28 cellular contexts compared by ENCODE assay signal in genomic region chr16:88078111-88078775, GRCh38.
DNase-seq lines count a peak whose midpoint lies in the region; ATAC-seq, FAIRE-seq and TF ChIP-seq lines count a peak whose summit lies in the region.
"Had no signal": no experiment of that assay in that cellular context is flagged by ENCODE, and none has a peak within 500 bp of the region (broad histone marks: within the 10 kb centered on the region; RNA-seq: fewer than 3 reads in every experiment).

No MANE protein-coding gene starts in this region.

- TF ChIP-seq EP300 in HepG2 (IDR thresholded peaks at IDR 0.05; ENCODE audit: low read depth in 2 of 2, low read length in 2 of 2) (no peak), HepG2 (CRISPR knock-in tag; IDR thresholded peaks at IDR 0.05; ENCODE audit: borderline replicate concordance) (no peak)

- H3K27me3 Mint-ChIP-seq in natural killer cell (ENCODE audit: low read depth in 2 of 2) = no peaks in the 10 kb centered on the region
- H3K27me3 Mint-ChIP-seq: memory B cell; stimulated activated naive CD8-positive, alpha-beta T cell treated with anti-CD3 and anti-CD28 coated beads, Interleukin-15, Interleukin-2, amounts not matched to agents 100 ng/mL and 50 ng/mL, for 24 hours had no signal

- WGBS in right lobe of liver (ENCODE audit: insufficient coverage, low coverage, low lambda C conversion rate, missing lambda C conversion rate) = 92% methylated on average over 7 of the region's 17 CpGs
- 96% methylated on average over 16 of the region's 17 CpGs for WGBS in HepG2 (ENCODE audit: low lambda C conversion rate)
- no CpG with 5 or more reads among the region's 17 CpGs for WGBS in neuronal stem cell (ENCODE audit: extremely low coverage in 2 of 2, insufficient read length in 2 of 2, insufficient replicate concordance in 1 of 2), 2 donors
- 93 to 97% (median 96%) methylated on average over 17 of the region's 17 CpGs for WGBS in small intestine, 3 donors

- peaks cover 6% of the 10 kb centered on the region for H3K79me1 ChIP-seq in neuronal stem cell (ENCODE audit: low read depth, low read length)

- H3K9me3 ChIP-seq in right lobe of liver (no peaks in the 10 kb centered on the region), HepG2 (ENCODE audit: low read length) (no peaks in the 10 kb centered on the region), neuronal stem cell (replicated peaks in 1 of 2; ENCODE audit: control insufficient read depth in 2 of 2, insufficient read depth in 1 of 2, low read depth in 1 of 2, low read length in 2 of 2) (peaks cover 2 to 8% of the 10 kb centered on the region in 2 donors), small intestine (ENCODE audit: control insufficient read depth, low read depth) (no peaks in the 10 kb centered on the region)
- H3K9me3 ChIP-seq: adrenal gland, BE2C, HAP-1, vagina had no signal

- TF ChIP-seq CTCF in right lobe of liver (IDR thresholded peaks at IDR 0.05) (no peak), HepG2 (CRISPR knock-in tag; IDR thresholded peaks at IDR 0.05) (no peak), natural killer cell (IDR thresholded peaks at IDR 0.05) (no peak)

- H3K9me3 Mint-ChIP-seq in natural killer cell = no peaks in the 10 kb centered on the region
- H3K9me3 Mint-ChIP-seq: memory B cell; stimulated activated naive CD8-positive, alpha-beta T cell treated with anti-CD3 and anti-CD28 coated beads, Interleukin-15, Interleukin-2, amounts not matched to agents 100 ng/mL and 50 ng/mL, for 24 hours had no signal

- H3K27ac Mint-ChIP-seq in natural killer cell = no peak overlapping the region
- H3K27ac Mint-ChIP-seq: memory B cell; stimulated activated naive CD8-positive, alpha-beta T cell treated with anti-CD3 and anti-CD28 coated beads, Interleukin-15, Interleukin-2, amounts not matched to agents 100 ng/mL and 50 ng/mL, for 24 hours; WTC11 had no signal

- H3K23ac ChIP-seq in neuronal stem cell (ENCODE audit: low read depth, low read length, poor library complexity) = peak overlapping the region; percentile 34

- H3K27me3 ChIP-seq in right lobe of liver (no peaks in the 10 kb centered on the region), HepG2 (ENCODE audit: control insufficient read depth in 1 of 2, insufficient read depth in 2 of 2, low read length in 2 of 2) (no peaks in the 10 kb centered on the region), neuronal stem cell (ENCODE audit: control insufficient read depth in 3 of 3, insufficient read depth in 3 of 3, low read depth in 1 of 3, low read length in 3 of 3) (no peaks in the 10 kb centered on the region), small intestine (ENCODE audit: control insufficient read depth in 2 of 2, insufficient read depth in 2 of 2, low read length in 2 of 2) (no peaks in the 10 kb centered on the region)
- H3K27me3 ChIP-seq: adrenal gland, BE2C, vagina had no signal

- H4K20me1 ChIP-seq in HepG2 (ENCODE audit: insufficient read depth, low read length) = no peaks in the 10 kb centered on the region

- H3K4me1 Mint-ChIP-seq in natural killer cell = no peaks in the 10 kb centered on the region
- H3K4me1 Mint-ChIP-seq: memory B cell, WTC11 had no signal

- H2BK12ac ChIP-seq in neuronal stem cell (ENCODE audit: low read length) = no peak overlapping the region

- no peak overlapping the region for H2AK5ac ChIP-seq in neuronal stem cell (ENCODE audit: low read depth, low read length)

- H3K4me2 ChIP-seq in HepG2 (ENCODE audit: low read depth, low read length) = no peak overlapping the region
- no peak overlapping the region for H3K4me2 ChIP-seq in neuronal stem cell (ENCODE audit: insufficient read depth, low read length, poor library complexity, severe bottlenecking)

- H3K36me3 ChIP-seq in right lobe of liver = peaks cover 0 to 4% (median 0%) of the 10 kb centered on the region in 4 donors
- peaks cover 5 to 16% of the 10 kb centered on the region in 2 experiments; a peak in 3 of 5 replicates for H3K36me3 ChIP-seq in HepG2 (replicated peaks in 1 of 2; ENCODE audit: control insufficient read depth in 1 of 2, insufficient read depth in 2 of 2, low read length in 2 of 2)
- H3K36me3 ChIP-seq in neuronal stem cell (replicated peaks in 1 of 2; ENCODE audit: control insufficient read depth in 2 of 2, insufficient read depth in 2 of 2, low read length in 2 of 2) = peaks cover 6 to 8% of the 10 kb centered on the region in 2 donors
- no peaks in the 10 kb centered on the region for H3K36me3 ChIP-seq in small intestine (ENCODE audit: control insufficient read depth in 2 of 2, insufficient read depth in 2 of 2, low read length in 2 of 2)
- H3K36me3 ChIP-seq: adrenal gland, HAP-1 had no signal

- no peak overlapping the region for H3K4me3 ChIP-seq in right lobe of liver
- no peak overlapping the region for H3K4me3 ChIP-seq in HepG2 (replicated peaks in 1 of 3; ENCODE audit: insufficient read depth in 1 of 3, low read depth in 2 of 3, low read length in 3 of 3)
- no peak overlapping the region for H3K4me3 ChIP-seq in neuronal stem cell (ENCODE audit: low read length in 2 of 2)
- no peak overlapping the region for H3K4me3 ChIP-seq in small intestine (ENCODE audit: low read depth in 1 of 2, low read length in 2 of 2)
- H3K4me3 ChIP-seq: adrenal gland, coronary artery, HAP-1, vagina had no signal

- POLR2A ChIA-PET in HepG2 (lab: Yijun Ruan, JAX) = no interaction called here

- H3K4me1 ChIP-seq in right lobe of liver = no peaks in the 10 kb centered on the region
- H3K4me1 ChIP-seq in HepG2 (ENCODE audit: insufficient read depth, low read length) = no peaks in the 10 kb centered on the region
- no peaks in the 10 kb centered on the region for H3K4me1 ChIP-seq in neuronal stem cell (ENCODE audit: control insufficient read depth in 2 of 2, insufficient read depth in 1 of 2, low read depth in 1 of 2, low read length in 2 of 2)
- no peaks in the 10 kb centered on the region for H3K4me1 ChIP-seq in small intestine (ENCODE audit: control insufficient read depth in 2 of 2, insufficient read depth in 1 of 2, low read depth in 1 of 2, low read length in 1 of 2)
- H3K4me1 ChIP-seq: adrenal gland, HAP-1, vagina had no signal

- no peaks in the 10 kb centered on the region for H3K79me2 ChIP-seq in HepG2 (ENCODE audit: insufficient read depth, low read length)

- peaks cover 6% of the 10 kb centered on the region for H3K36me3 Mint-ChIP-seq in natural killer cell

- H3K9ac ChIP-seq in HepG2 (ENCODE audit: insufficient read depth, low read depth, low read length) (no peak overlapping the region), neuronal stem cell (ENCODE audit: low read depth, low read length, poor library complexity) (no peak overlapping the region)

- peak in 2 of 3 donors; percentile 5 to 33 for DNase-seq in right lobe of liver
- DNase-seq in HepG2 (ENCODE audit: low spot score) = no peak
- DNase-seq in head of caudate nucleus = peak in 28 of 42 donors; percentile 12 to 73 (median 42)
- DNase-seq in neuronal stem cell (ENCODE audit: low spot score) = no peak
- DNase-seq in DMS79 treated with DMSO at 0.1 percent for 48 hours (lab: John Stamatoyannopoulos, UW) = no peak
- no peak for DNase-seq in CD1c-positive myeloid dendritic cell (ENCODE audit: extremely low spot score)
- no peak for DNase-seq in small intestine
- DNase-seq in natural killer cell = no peak
- DNase-seq: activated CD4-positive, alpha-beta T cell treated with anti-CD3 and anti-CD28 coated beads, Interleukin-2, amount 50 U/mL, for 4 hours; activated naive CD4-positive, alpha-beta T cell treated with Interleukin-2 at 50 U/mL for 16 hours; adrenal gland; Calu3; effector memory CD4-positive, alpha-beta T cell; erythroblast; NCI-H1092 treated with DMSO at 0.1 percent for 48 hours; NCI-H187; NCI-H524 treated with DMSO at 0.1 percent for 48 hours; NK-92 treated with Interleukin-12 subunit alpha and Interleukin-12 subunit beta, amount 100 ng/mL, for 24 hours; PC-3; T1000 had no signal

- CTCF ChIA-PET in HepG2 (lab: Yijun Ruan, JAX; ENCODE audit: low intra/inter-chr PET ratio, low total read pairs) = no interaction called here

- BruUV-seq in HepG2 (replicated peaks; lab: Mats Ljungman, UMichigan) = no TSS peak

- no peak overlapping the region for H3K14ac ChIP-seq in neuronal stem cell (ENCODE audit: low read length)

- FAIRE-seq in HepG2 (lab: Jason Lieb, UNC) = no peak
- FAIRE-seq in small intestine (lab: Jason Lieb, UNC) = no peak

- no peak overlapping the region for H2BK120ac ChIP-seq in neuronal stem cell (ENCODE audit: low read depth, low read length)

- no peak overlapping the region for H2BK5ac ChIP-seq in neuronal stem cell (ENCODE audit: low read length)

- H3K27ac ChIP-seq in right lobe of liver (no peak overlapping the region), HepG2 (ENCODE audit: extremely low read length, insufficient read depth, low read length) (no peak overlapping the region), neuronal stem cell (replicated peaks; ENCODE audit: low read length) (no peak overlapping the region), small intestine (ENCODE audit: low read depth in 1 of 2, low read length in 1 of 2) (no peak overlapping the region)
- H3K27ac ChIP-seq: coronary artery, vagina had no signal

- intact Hi-C loops in right lobe of liver (cut with DNase I) (no loop called here), HepG2 (cut with micrococcal nuclease; ENCODE audit: unreplicated experiment) (no loop called here), head of caudate nucleus (cut with DNase I) (no loop called here), natural killer cell (cut with micrococcal nuclease) (no loop called here)

- no peak overlapping the region for H2BK15ac ChIP-seq in neuronal stem cell (ENCODE audit: low read length)

- no peak overlapping the region for H4K91ac ChIP-seq in neuronal stem cell (ENCODE audit: low read depth, low read length, poor library complexity)

- no peak overlapping the region for H2AFZ ChIP-seq in HepG2 (ENCODE audit: low read length)
- H2AFZ ChIP-seq in neuronal stem cell (ENCODE audit: low read length) = no peak overlapping the region

- TF ChIP-seq POLR2A in right lobe of liver (IDR thresholded peaks at IDR 0.05) = no peak
- no peak for TF ChIP-seq POLR2A in HepG2 (IDR thresholded peaks at IDR 0.05; ENCODE audit: insufficient read depth in 1 of 2, low read depth in 2 of 2, low read length in 2 of 2)

- no peak for ATAC-seq in right lobe of liver
- no peak for ATAC-seq in HepG2
- ATAC-seq in natural killer cell = no peak
- ATAC-seq: PC-3, WTC11 had no signal

- H3K18ac ChIP-seq in neuronal stem cell (ENCODE audit: low read length) = no peak overlapping the region

- H4K8ac ChIP-seq in neuronal stem cell (ENCODE audit: low read depth, low read length) = no peak overlapping the region

- TF ChIP-seq RAD21 in HepG2 (CRISPR knock-in tag; IDR thresholded peaks at IDR 0.05) = no peak

- H3K4me3 Mint-ChIP-seq in natural killer cell = no peak overlapping the region
- H3K4me3 Mint-ChIP-seq: brain; memory B cell; stimulated activated naive CD8-positive, alpha-beta T cell treated with anti-CD3 and anti-CD28 coated beads, Interleukin-15, Interleukin-2, amounts not matched to agents 100 ng/mL and 50 ng/mL, for 24 hours; WTC11 had no signal

- no peak overlapping the region for H3K4ac ChIP-seq in neuronal stem cell (ENCODE audit: low read length)

- in situ Hi-C loops in HepG2 (cut with HindIII; ENCODE audit: extremely low pct_ligation_motif_present, low pct_unique_long_range_greater_than_20kb) = no loop called here

TF ChIP-seq in HepG2, 621 proteins besides CTCF, POLR2A, EP300 and RAD21 (continues in another document):
- TF ChIP-seq BCL6 (CRISPR knock-in tag; IDR thresholded peaks at IDR 0.05) = no peak
- TF ChIP-seq KAT8 (CRISPR knock-in tag; IDR thresholded peaks at IDR 0.05) = no peak
- no peak for TF ChIP-seq EED (CRISPR knock-in tag; IDR thresholded peaks at IDR 0.05)

Comparison
In these comparisons a context has a peak if more than half of its experiments do, and no peak if none do; other contexts are left out.
1. DNase-seq: peak in right lobe of liver (2 of 3) and head of caudate nucleus (28 of 42); none in HepG2 (single experiment), neuronal stem cell (single experiment), DMS79 treated with DMSO at 0.1 percent for 48 hours (single experiment), CD1c-positive myeloid dendritic cell (single experiment), small intestine (single experiment) and natural killer cell (single experiment).